8 cellular contexts compared by ENCODE assay signal in the genomic region with DNA sequence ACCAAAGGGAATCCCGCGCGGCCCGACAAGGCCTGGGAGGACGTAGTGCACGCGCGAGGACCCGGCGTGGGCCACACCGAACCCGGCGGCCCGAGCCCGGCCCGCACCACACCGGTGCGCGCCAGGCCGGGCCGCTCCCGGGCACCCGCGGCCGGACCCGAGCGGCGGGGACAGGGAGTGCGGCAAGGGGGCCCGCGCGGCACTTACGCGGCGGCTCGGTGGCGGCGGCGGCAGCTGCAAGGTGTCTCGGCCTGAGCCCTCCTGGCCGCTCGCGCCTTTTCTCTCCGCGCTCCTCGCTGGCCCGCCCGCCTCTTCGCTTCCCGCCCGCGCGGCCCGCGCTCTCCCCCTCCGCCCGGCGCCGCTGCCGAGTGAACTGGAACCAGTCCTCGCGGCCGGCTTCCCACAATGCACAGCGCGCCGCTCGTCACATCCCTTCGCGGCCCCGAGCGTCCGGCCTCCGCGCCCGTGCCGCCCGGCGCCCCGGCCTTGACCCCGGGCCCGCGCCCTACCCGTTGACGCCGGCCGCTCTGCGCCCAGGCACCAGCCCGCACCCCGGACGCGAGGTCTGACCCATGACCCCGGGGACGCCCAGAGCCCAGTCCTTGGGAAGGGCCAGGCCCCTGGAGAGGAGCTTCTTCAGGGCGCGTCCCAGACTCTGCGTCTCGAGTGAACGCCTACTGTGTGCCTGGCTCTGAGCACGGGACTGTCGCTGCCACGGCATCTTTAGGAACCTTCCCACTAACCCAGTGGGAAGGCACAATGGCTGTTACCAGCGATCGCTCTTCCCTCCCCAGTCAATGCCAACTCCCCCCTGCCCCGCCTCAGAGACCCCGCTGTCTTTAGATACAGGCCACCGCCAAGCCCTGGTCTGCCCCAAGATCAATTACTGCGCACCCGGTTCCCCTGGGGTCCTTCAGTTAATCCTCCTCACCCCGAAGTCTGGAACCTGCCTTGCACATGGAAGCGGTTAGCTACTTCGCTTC. TPM values are rescaled to one million over a fixed set of nuclear protein-coding genes. Genes with fewer than 3 reads are reported as not detected.
DNase-seq lines count a peak whose midpoint lies in the region; ATAC-seq and TF ChIP-seq lines count a peak whose summit lies in the region.

Gene MACROH2A1 (minus strand): TSS at position 377 of the 983 bp plus-strand sequence. CDS start 10,138 bp downstream, outside the sequence.

- TF ChIP-seq POLR2A in GM18526 (IDR thresholded peaks at IDR 0.05; ENCODE audit: extremely low read depth, insufficient read length) = peak; percentile 92

- H3K27ac ChIP-seq in cingulate gyrus (ENCODE audit: low read depth, low read length) = peak within 1 kb of the TSS; percentile 90

- DNase-seq in ACHN = peak; percentile 84
- DNase-seq in NCI-H345 treated with DMSO at 0.1 percent for 48 hours (lab: John Stamatoyannopoulos, UW; ENCODE audit: unreplicated experiment) = peak; percentile 49
- DNase-seq in activated CD4-positive, alpha-beta T cell treated with anti-CD3 and anti-CD28 coated beads for 4 hours = peak; percentile 82
- DNase-seq in left colon = peak; percentile 85 to 94
- DNase-seq in stimulated activated CD4-positive, alpha-beta T cell treated with anti-CD3 and anti-CD28 coated beads, Interleukin-1b, Interleukin-23, amount 100 ng/mL, for 48 hours = peak; percentile 80

- intact Hi-C loops in left colon (cut with DNase I, micrococcal nuclease) = no loop called here

- ATAC-seq in HG03060 (IDR thresholded peaks at IDR 0.05; ENCODE audit: low read depth, unreplicated experiment) (peak; percentile 54), left colon (peak; percentile 85)

- in situ Hi-C loops in ACHN (cut with HindIII; ENCODE audit: low pct_ligation_motif_present, low pct_unique_long_range_greater_than_20kb, low sequenced_read_pairs) = no loop called here

RNA-seq across cellular contexts. Expression of gene MACROH2A1, which starts in this region (rescaled TPM):
- 100 to 1,000 TPM; 212 to 216 TPM for total RNA-seq in left colon

Comparison
In these comparisons a context has a peak if more than half of its experiments do, and no peak if none do; other contexts are left out.
1. Peak in every context shown above with its lines: DNase-seq, ATAC-seq and H3K27ac ChIP-seq.